ENCODE assay signal across 24 cellular contexts in the genomic region with DNA sequence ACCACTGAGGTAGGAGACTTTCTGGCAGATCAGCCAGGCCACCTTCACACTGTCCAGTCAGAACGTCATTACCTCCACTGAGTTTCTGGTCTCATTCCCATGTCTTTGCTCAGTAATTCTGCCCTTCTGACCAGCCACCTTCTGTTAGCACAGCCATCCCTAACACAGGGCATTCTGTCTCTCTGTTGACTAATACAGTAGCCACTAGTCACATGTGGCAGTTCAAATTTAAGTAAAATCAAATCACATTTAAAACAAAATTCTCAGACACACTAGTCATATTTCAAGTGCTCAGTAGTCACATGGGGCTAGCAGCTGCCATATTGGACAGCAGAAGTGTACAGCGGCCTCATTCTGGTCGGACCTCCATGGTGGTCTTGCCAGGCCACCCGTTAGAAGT.
"Had no signal": no experiment of that assay in that cellular context is flagged by ENCODE, and none has a peak within 500 bp of the region (broad histone marks: within the 10 kb centered on the region; RNA-seq: fewer than 3 reads in every experiment).

No MANE protein-coding gene starts in this region.

- H3K27ac ChIP-seq: colonic mucosa, gastroesophageal sphincter, neural progenitor cell, ovary, right atrium auricular region, sigmoid colon, suprapubic skin, tibial artery, upper lobe of left lung, uterus had no signal

- H3K27me3 Mint-ChIP-seq: natural killer cell treated with Interleukin-12 subunit alpha and Interleukin-12 subunit beta and Interleukin-15 and Interleukin-18, amount 100 ng/mL, for 72 hours had no signal

- DNase-seq: colonic mucosa; dermis blood vessel endothelial cell; endodermal cell; glutamatergic neuron; immature natural killer cell; left cardiac atrium; left ventricle myocardium superior; mesenchymal stem cell; midbrain; nucleus accumbens; ovary; sigmoid colon; small intestine; stimulated activated CD4-positive, alpha-beta T cell treated with anti-CD3 and anti-CD28 coated beads, Interleukin-12 subunit alpha, Interleukin-12 subunit beta, amount 100 ng/mL, for 4 hours; stimulated activated naive CD4-positive, alpha-beta T cell treated with Interleukin-2 at 50 U/mL for 16 hours; tibial artery; upper lobe of left lung; uterus had no signal

- H3K4me3 ChIP-seq: colonic mucosa, gastroesophageal sphincter, lung, neural progenitor cell, ovary, right atrium auricular region, sigmoid colon, suprapubic skin, tibial artery, upper lobe of left lung, uterus had no signal

- H3K9me3 ChIP-seq: colonic mucosa, gastroesophageal sphincter, ovary, right atrium auricular region, sigmoid colon, suprapubic skin, tibial artery, upper lobe of left lung, uterus had no signal

- H3K4me3 Mint-ChIP-seq: endodermal cell; immature natural killer cell; natural killer cell treated with Interleukin-12 subunit alpha and Interleukin-12 subunit beta and Interleukin-15 and Interleukin-18, amount 100 ng/mL, for 72 hours; neural progenitor cell had no signal

- H3K9me3 Mint-ChIP-seq: endodermal cell; natural killer cell treated with Interleukin-12 subunit alpha and Interleukin-12 subunit beta and Interleukin-15 and Interleukin-18, amount 100 ng/mL, for 72 hours; neural progenitor cell had no signal

- H3K27ac Mint-ChIP-seq: endodermal cell; natural killer cell treated with Interleukin-12 subunit alpha and Interleukin-12 subunit beta and Interleukin-15 and Interleukin-18, amount 100 ng/mL, for 72 hours; neural progenitor cell had no signal

- H3K27me3 ChIP-seq: colonic mucosa, gastroesophageal sphincter, neural progenitor cell, ovary, right atrium auricular region, sigmoid colon, suprapubic skin, tibial artery, upper lobe of left lung, uterus had no signal

- ATAC-seq: gastroesophageal sphincter; left cardiac atrium; left ventricle myocardium superior; natural killer cell treated with Interleukin-12 subunit alpha and Interleukin-12 subunit beta and Interleukin-15 and Interleukin-18, amount 100 ng/mL, for 72 hours had no signal
